23 cellular contexts compared by ENCODE assay signal in the genomic region with DNA sequence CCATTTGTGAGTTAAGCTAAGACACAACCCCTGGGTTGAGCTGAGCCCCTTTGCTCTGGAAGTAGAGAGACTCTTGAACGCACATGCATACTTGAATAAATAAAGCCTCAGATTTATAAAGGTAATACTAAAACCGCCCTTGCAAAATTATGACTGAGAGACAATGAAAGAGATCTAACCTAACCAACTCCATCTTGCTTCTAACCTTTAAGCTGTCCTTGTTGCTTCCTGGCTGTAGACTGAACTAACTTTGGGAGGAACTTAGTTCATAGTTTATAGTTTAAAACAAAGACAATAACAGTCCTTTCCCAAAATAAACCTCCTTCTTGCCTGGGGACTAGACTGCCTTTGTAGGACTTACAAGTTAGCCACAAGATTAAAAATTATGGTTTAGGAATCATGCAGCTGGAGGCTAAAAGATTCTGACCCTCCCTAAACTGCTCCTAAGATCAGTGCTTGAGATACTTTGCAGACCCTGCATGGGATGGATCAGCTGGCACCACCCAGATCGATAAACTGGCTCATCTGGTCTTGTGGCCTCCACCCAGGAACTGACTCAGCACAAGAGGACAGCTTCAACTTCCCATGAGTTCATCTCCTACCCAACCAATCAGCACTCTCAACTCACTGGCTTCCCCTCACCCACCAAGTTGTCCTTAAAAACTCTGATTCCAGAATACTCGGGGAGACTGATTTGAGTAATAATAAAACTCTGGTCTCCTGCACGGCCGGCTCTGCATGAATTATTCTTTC.
"Had no signal": no experiment of that assay in that cellular context is flagged by ENCODE, and none has a peak within 500 bp of the region (broad histone marks: within the 10 kb centered on the region; RNA-seq: fewer than 3 reads in every experiment).

No MANE protein-coding gene starts in this region.

- DNase-seq: activated CD4-positive, alpha-beta memory T cell treated with anti-CD3 and anti-CD28 coated beads for 36 hours; activated naive CD4-positive, alpha-beta T cell; activated naive CD8-positive, alpha-beta T cell treated with anti-CD3 and anti-CD28 coated beads, Interleukin-2, amount 10 ng/mL, durations not matched to agents 7 days and 5 days; amygdala; colonic mucosa; endodermal cell; heart right ventricle; immature natural killer cell; kidney glomerular epithelial cell; left ventricle myocardium superior; mucosa of descending colon; naive thymus-derived CD8-positive, alpha-beta T cell; sigmoid colon; spleen; stimulated activated naive B cell treated with anti-CD40 and anti-IgM and Interleukin-4, amounts not matched to agents 10 μg/mL and 1 μg/mL and 100 μg/mL, for 72 hours; T-helper 17 cell; upper lobe of left lung had no signal

- H3K27ac ChIP-seq: colonic mucosa, heart right ventricle, neutrophil, sigmoid colon, spleen, thoracic aorta, upper lobe of left lung had no signal

- H3K4me1 ChIP-seq: colonic mucosa, sigmoid colon, upper lobe of left lung had no signal

- H3K9me3 ChIP-seq: colonic mucosa, heart right ventricle, mucosa of descending colon, neutrophil, sigmoid colon, spleen, thoracic aorta, upper lobe of left lung had no signal

- H3K36me3 Mint-ChIP-seq: activated CD4-positive, alpha-beta memory T cell treated with anti-CD3 and anti-CD28 coated beads for 36 hours; activated naive CD8-positive, alpha-beta T cell treated with anti-CD3 and anti-CD28 coated beads, Interleukin-2, amount 10 ng/mL, durations not matched to agents 7 days and 5 days; brain; memory B cell; naive thymus-derived CD8-positive, alpha-beta T cell; stimulated activated naive B cell treated with anti-CD40 and anti-IgM and Interleukin-4, amounts not matched to agents 10 μg/mL and 1 μg/mL and 100 μg/mL, for 72 hours had no signal

- H3K27ac Mint-ChIP-seq: activated CD4-positive, alpha-beta memory T cell treated with anti-CD3 and anti-CD28 coated beads for 36 hours; activated naive CD8-positive, alpha-beta T cell treated with anti-CD3 and anti-CD28 coated beads, Interleukin-2, amount 10 ng/mL, durations not matched to agents 7 days and 5 days; activated T-helper 17 cell treated with anti-CD3 and anti-CD28 coated beads, Interleukin-2, amount 50 U/mL, for 72 hours; brain; endodermal cell; immature natural killer cell; memory B cell; naive thymus-derived CD8-positive, alpha-beta T cell; stimulated activated naive B cell treated with anti-CD40 and anti-IgM and Interleukin-4, amounts not matched to agents 10 μg/mL and 1 μg/mL and 100 μg/mL, for 72 hours; T-helper 17 cell had no signal

- H3K27me3 ChIP-seq: colonic mucosa, neutrophil, sigmoid colon, spleen, upper lobe of left lung had no signal

- H3K4me3 ChIP-seq: colonic mucosa, heart right ventricle, mucosa of descending colon, sigmoid colon, spleen, thoracic aorta, upper lobe of left lung had no signal

- H3K4me3 Mint-ChIP-seq: activated CD4-positive, alpha-beta memory T cell treated with anti-CD3 and anti-CD28 coated beads for 36 hours; activated naive CD8-positive, alpha-beta T cell treated with anti-CD3 and anti-CD28 coated beads, Interleukin-2, amount 10 ng/mL, durations not matched to agents 7 days and 5 days; activated T-helper 17 cell treated with anti-CD3 and anti-CD28 coated beads, Interleukin-2, amount 50 U/mL, for 72 hours; brain; central memory CD8-positive, alpha-beta T cell; endodermal cell; immature natural killer cell; memory B cell; naive thymus-derived CD8-positive, alpha-beta T cell; stimulated activated naive B cell treated with anti-CD40 and anti-IgM and Interleukin-4, amounts not matched to agents 10 μg/mL and 1 μg/mL and 100 μg/mL, for 72 hours; T-helper 17 cell had no signal

- H3K4me1 Mint-ChIP-seq: activated naive CD8-positive, alpha-beta T cell treated with anti-CD3 and anti-CD28 coated beads, Interleukin-2, amount 10 ng/mL, durations not matched to agents 7 days and 5 days; activated T-helper 17 cell treated with anti-CD3 and anti-CD28 coated beads, Interleukin-2, amount 50 U/mL, for 72 hours; central memory CD8-positive, alpha-beta T cell; immature natural killer cell; T-helper 17 cell had no signal

- H3K27me3 Mint-ChIP-seq: brain had no signal

- H3K36me3 ChIP-seq: colonic mucosa, heart right ventricle, neutrophil, sigmoid colon, spleen, thoracic aorta, upper lobe of left lung had no signal

- H3K9me3 Mint-ChIP-seq: activated CD4-positive, alpha-beta memory T cell treated with anti-CD3 and anti-CD28 coated beads for 36 hours; activated naive CD8-positive, alpha-beta T cell treated with anti-CD3 and anti-CD28 coated beads, Interleukin-2, amount 10 ng/mL, durations not matched to agents 7 days and 5 days; activated T-helper 17 cell treated with anti-CD3 and anti-CD28 coated beads, Interleukin-2, amount 50 U/mL, for 72 hours; central memory CD8-positive, alpha-beta T cell; endodermal cell; immature natural killer cell; memory B cell; naive thymus-derived CD8-positive, alpha-beta T cell; stimulated activated naive B cell treated with anti-CD40 and anti-IgM and Interleukin-4, amounts not matched to agents 10 μg/mL and 1 μg/mL and 100 μg/mL, for 72 hours had no signal
